9 cellular contexts compared by ENCODE assay signal in genomic region chr3:131850223-131850622, GRCh38.
"Had no signal": no experiment of that assay in that cellular context is flagged by ENCODE, and none has a peak within 500 bp of the region (broad histone marks: within the 10 kb centered on the region; RNA-seq: fewer than 3 reads in every experiment).

No MANE protein-coding gene starts in this region.

- H3K27ac ChIP-seq: HL-60 had no signal

- H3K27me3 Mint-ChIP-seq: IgD-negative memory B cell had no signal

- H3K36me3 ChIP-seq: HAP-1 had no signal

- H3K4me2 ChIP-seq: GM23338 had no signal

- H3K4me3 Mint-ChIP-seq: GM23338, HFFc6, IgD-negative memory B cell had no signal

- H3K36me3 Mint-ChIP-seq: IgD-negative memory B cell had no signal

- H3K4me1 ChIP-seq: HAP-1 had no signal

- H2AFZ ChIP-seq: GM23338 had no signal

- H3K9me3 ChIP-seq: HAP-1 had no signal

- FAIRE-seq: HepG2 had no signal

- H3K27ac Mint-ChIP-seq: GM23338, HFFc6 had no signal

- H3K4me3 ChIP-seq: GM23338, HAP-1 had no signal

- H3K4me1 Mint-ChIP-seq: GM23338, IgD-negative memory B cell had no signal

- H3K9me3 Mint-ChIP-seq: GM23338, HFFc6 had no signal

- ATAC-seq: GM23338, HCT116, HepG2 had no signal

- DNase-seq: H7, HFFc6, KG1 had no signal
